In the genomic region with DNA sequence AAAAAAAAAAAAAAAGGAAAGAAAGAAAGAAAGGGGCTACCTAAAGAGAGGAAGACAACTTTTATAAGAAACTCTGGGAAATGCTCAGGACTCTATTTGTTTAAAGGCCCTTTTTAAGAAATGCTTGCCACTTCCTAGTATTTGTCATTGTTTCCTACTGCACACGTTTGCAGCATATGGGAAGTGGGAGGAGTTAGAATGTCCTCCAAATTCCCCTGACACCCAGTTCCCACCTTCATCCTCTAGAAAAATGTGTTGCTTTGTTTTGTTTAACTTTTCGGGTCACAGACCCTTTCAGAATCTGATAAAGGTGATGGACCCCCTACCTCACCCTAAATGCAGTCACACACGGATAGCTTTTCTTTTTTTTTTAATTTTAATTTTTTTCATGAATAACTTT, we compare ENCODE assay signal across 1 cellular context.
TF ChIP-seq lines count a peak whose summit lies in the region.

No MANE protein-coding gene starts in this region.

TF ChIP-seq in HCT116, 20 proteins besides CTCF, POLR2A, EP300 and RAD21 (continued from another document):
- TF ChIP-seq CBX3 (IDR thresholded peaks at IDR 0.05; ENCODE audit: low read depth), result no peak
- no peak for TF ChIP-seq SP1 (IDR thresholded peaks at IDR 0.05; ENCODE audit: low read depth)
- TF ChIP-seq EZH2phosphoT487 (IDR thresholded peaks at IDR 0.05; ENCODE audit: borderline replicate concordance), result no peak
- TF ChIP-seq JUND (IDR thresholded peaks at IDR 0.05), result no peak
- TF ChIP-seq ZBTB33 (IDR thresholded peaks at IDR 0.05; ENCODE audit: extremely low read depth, insufficient replicate concordance, low read length), result no peak
- TF ChIP-seq, protein P1, sequence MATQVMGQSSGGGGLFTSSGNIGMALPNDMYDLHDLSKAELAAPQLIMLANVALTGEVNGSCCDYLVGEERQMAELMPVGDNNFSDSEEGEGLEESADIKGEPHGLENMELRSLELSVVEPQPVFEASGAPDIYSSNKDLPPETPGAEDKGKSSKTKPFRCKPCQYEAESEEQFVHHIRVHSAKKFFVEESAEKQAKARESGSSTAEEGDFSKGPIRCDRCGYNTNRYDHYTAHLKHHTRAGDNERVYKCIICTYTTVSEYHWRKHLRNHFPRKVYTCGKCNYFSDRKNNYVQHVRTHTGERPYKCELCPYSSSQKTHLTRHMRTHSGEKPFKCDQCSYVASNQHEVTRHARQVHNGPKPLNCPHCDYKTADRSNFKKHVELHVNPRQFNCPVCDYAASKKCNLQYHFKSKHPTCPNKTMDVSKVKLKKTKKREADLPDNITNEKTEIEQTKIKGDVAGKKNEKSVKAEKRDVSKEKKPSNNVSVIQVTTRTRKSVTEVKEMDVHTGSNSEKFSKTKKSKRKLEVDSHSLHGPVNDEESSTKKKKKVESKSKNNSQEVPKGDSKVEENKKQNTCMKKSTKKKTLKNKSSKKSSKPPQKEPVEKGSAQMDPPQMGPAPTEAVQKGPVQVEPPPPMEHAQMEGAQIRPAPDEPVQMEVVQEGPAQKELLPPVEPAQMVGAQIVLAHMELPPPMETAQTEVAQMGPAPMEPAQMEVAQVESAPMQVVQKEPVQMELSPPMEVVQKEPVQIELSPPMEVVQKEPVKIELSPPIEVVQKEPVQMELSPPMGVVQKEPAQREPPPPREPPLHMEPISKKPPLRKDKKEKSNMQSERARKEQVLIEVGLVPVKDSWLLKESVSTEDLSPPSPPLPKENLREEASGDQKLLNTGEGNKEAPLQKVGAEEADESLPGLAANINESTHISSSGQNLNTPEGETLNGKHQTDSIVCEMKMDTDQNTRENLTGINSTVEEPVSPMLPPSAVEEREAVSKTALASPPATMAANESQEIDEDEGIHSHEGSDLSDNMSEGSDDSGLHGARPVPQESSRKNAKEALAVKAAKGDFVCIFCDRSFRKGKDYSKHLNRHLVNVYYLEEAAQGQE (IDR thresholded peaks at IDR 0.05; ENCODE audit: low read depth), result no peak
- no peak for TF ChIP-seq CEBPB (IDR thresholded peaks at IDR 0.05; ENCODE audit: low read depth)
- TF ChIP-seq, protein P2, sequence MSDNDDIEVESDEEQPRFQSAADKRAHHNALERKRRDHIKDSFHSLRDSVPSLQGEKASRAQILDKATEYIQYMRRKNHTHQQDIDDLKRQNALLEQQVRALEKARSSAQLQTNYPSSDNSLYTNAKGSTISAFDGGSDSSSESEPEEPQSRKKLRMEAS (IDR thresholded peaks at IDR 0.05), result no peak
- TF ChIP-seq YY1 (IDR thresholded peaks at IDR 0.05; ENCODE audit: extremely low read depth, insufficient replicate concordance, low read depth, low read length), result no peak
- no peak for TF ChIP-seq ATF3 (IDR thresholded peaks at IDR 0.05)
TF ChIP-seq in HCT116: peak in this region for 0.
